ENCODE assay signal across 22 cellular contexts in genomic region chr9:38164659-38165221, GRCh38.
DNase-seq lines count a peak whose midpoint lies in the region; ATAC-seq and TF ChIP-seq lines count a peak whose summit lies in the region.
"Had no signal": no experiment of that assay in that cellular context is flagged by ENCODE, and none has a peak within 500 bp of the region (broad histone marks: within the 10 kb centered on the region; RNA-seq: fewer than 3 reads in every experiment).

No MANE protein-coding gene starts in this region.

- no peak overlapping the region for H3K4me3 ChIP-seq in LNCaP clone FGC (ENCODE audit: low read depth, low read length)
- H3K4me3 ChIP-seq in left ventricle myocardium inferior = no peak overlapping the region

- no peak for DNase-seq in stimulated activated naive CD8-positive, alpha-beta T cell treated with anti-CD3 and anti-CD28 coated beads, Interleukin-15, amount 100 ng/mL, for 72 hours
- no peak for DNase-seq in stimulated activated naive CD8-positive, alpha-beta T cell treated with anti-CD3 and anti-CD28 coated beads, Interleukin-15, Interleukin-2, amounts not matched to agents 100 U/mL and 50 U/mL, for 24 hours
- DNase-seq in LNCaP clone FGC (ENCODE audit: low read depth) (peak; percentile 63), left lobe of liver (ENCODE audit: low spot score) (no peak), left ventricle myocardium inferior (no peak)
- DNase-seq: DMS79; H9; Karpas-422; MM.1S; NCI-H1092; NCI-H146; NCI-H2081; NCI-H2171 treated with DMSO at 0.1 percent for 48 hours; NCI-H446 treated with DMSO at 0.1 percent for 48 hours; NCI-H69; NK-92 treated with Interleukin-12 subunit alpha and Interleukin-12 subunit beta, amount 100 ng/mL, for 24 hours; SHP77; SK-N-SH had no signal

- no peaks in the 10 kb centered on the region for H3K36me3 ChIP-seq in left ventricle myocardium inferior

- no peaks in the 10 kb centered on the region for H3K4me1 ChIP-seq in left ventricle myocardium inferior

- ATAC-seq in stimulated activated naive CD8-positive, alpha-beta T cell treated with anti-CD3 and anti-CD28 coated beads, Interleukin-15, amount 100 ng/mL, for 72 hours = peak; percentile 42
- no peak for ATAC-seq in stimulated activated naive CD8-positive, alpha-beta T cell treated with anti-CD3 and anti-CD28 coated beads, Interleukin-15, Interleukin-2, amounts not matched to agents 100 U/mL and 50 U/mL, for 24 hours
- peak; percentile 48 for ATAC-seq in esophagus mucosa
- no peak for ATAC-seq in left lobe of liver
- no peak for ATAC-seq in activated CD4-positive, CD25-positive, alpha-beta regulatory T cell treated with anti-CD3 and anti-CD28 coated beads, Interleukin-2, amount 50 U/mL, for 24 hours

- H3K4me3 Mint-ChIP-seq in stimulated activated naive CD8-positive, alpha-beta T cell treated with anti-CD3 and anti-CD28 coated beads, Interleukin-15, amount 100 ng/mL, for 72 hours = no peak overlapping the region
- H3K4me3 Mint-ChIP-seq: H9 had no signal

- H3K27me3 Mint-ChIP-seq in stimulated activated naive CD8-positive, alpha-beta T cell treated with anti-CD3 and anti-CD28 coated beads, Interleukin-15, amount 100 ng/mL, for 72 hours = peaks cover 7% of the 10 kb centered on the region

- H3K27me3 ChIP-seq in left ventricle myocardium inferior (ENCODE audit: low read depth) = no peaks in the 10 kb centered on the region

- H3K27ac Mint-ChIP-seq in stimulated activated naive CD8-positive, alpha-beta T cell treated with anti-CD3 and anti-CD28 coated beads, Interleukin-15, amount 100 ng/mL, for 72 hours = no peak overlapping the region
- H3K27ac Mint-ChIP-seq: H9 had no signal

- H3K4me1 Mint-ChIP-seq in stimulated activated naive CD8-positive, alpha-beta T cell treated with anti-CD3 and anti-CD28 coated beads, Interleukin-15, amount 100 ng/mL, for 72 hours = peaks cover 6% of the 10 kb centered on the region

- peaks cover 7% of the 10 kb centered on the region for H3K9me3 ChIP-seq in left ventricle myocardium inferior (replicated peaks)

- H3K9me3 Mint-ChIP-seq in stimulated activated naive CD8-positive, alpha-beta T cell treated with anti-CD3 and anti-CD28 coated beads, Interleukin-15, amount 100 ng/mL, for 72 hours = peaks cover 6 to 7% of the 10 kb centered on the region in 2 donors

- intact Hi-C loops in left ventricle myocardium inferior (cut with micrococcal nuclease) = loop anchor here (5.0 to 10.0 kb wide), 2 partner anchors 80 to 252 kb away; no protein-coding TSS in a partner anchor

- no peak for TF ChIP-seq CTCF in LNCaP clone FGC (IDR thresholded peaks at IDR 0.05; ENCODE audit: control insufficient read depth, extremely low read depth, insufficient read depth)
- TF ChIP-seq CTCF in left ventricle myocardium inferior (IDR thresholded peaks at IDR 0.05; ENCODE audit: borderline replicate concordance) = no peak

- no peak overlapping the region for H3K27ac ChIP-seq in left ventricle myocardium inferior (replicated peaks)
- H3K27ac ChIP-seq: C4-2B, HL-60 had no signal

Comparison
In these comparisons a context has a peak if more than half of its experiments do, and no peak if none do; other contexts are left out.
1. ATAC-seq: peak in stimulated activated naive CD8-positive, alpha-beta T cell treated with anti-CD3 and anti-CD28 coated beads, Interleukin-15, amount 100 ng/mL, for 72 hours (single experiment) and esophagus mucosa (single experiment); none in stimulated activated naive CD8-positive, alpha-beta T cell treated with anti-CD3 and anti-CD28 coated beads, Interleukin-15, Interleukin-2, amounts not matched to agents 100 U/mL and 50 U/mL, for 24 hours (single experiment), left lobe of liver (single experiment) and activated CD4-positive, CD25-positive, alpha-beta regulatory T cell treated with anti-CD3 and anti-CD28 coated beads, Interleukin-2, amount 50 U/mL, for 24 hours (0 of 2).